Comparison of ENCODE assay signal across 14 cellular contexts in the genomic region with DNA sequence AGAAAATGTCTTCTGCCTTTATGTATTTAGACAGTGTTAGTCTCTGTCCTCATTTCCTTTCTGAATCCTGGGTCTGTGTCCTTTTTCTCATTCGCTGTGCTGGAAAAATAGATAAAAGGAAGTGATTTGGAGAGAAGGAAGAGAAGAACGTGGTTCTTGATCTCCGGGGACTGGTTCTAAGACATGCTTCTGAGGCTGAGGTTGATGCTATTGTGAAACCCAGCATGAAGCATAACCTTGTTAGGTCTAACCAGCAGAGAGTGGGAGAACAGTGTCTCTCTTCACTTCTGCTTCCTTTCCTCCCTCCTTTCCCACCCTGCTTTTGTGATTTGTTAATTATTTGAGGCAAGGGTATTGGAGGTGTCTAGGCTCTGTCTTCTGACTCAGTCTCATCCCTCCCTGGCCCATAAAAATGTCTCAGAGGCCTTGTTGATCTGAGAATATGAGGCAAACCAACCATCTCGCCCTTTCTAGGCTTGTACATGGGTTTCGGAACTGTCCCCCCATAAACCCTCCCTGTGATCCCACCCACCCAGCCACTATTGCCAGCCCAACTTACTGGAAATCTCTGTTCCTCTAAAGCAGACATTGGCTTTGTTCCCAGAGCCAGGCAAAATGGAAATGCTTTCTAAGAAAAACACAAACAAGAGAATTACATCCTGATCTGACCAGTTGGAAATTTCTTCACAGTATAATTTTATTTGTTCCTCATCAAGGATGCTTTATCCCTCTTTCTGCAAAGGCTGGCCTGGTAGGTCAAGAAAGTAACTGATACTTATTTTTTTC.
DNase-seq lines count a peak whose midpoint lies in the region; ATAC-seq and TF ChIP-seq lines count a peak whose summit lies in the region.
"Had no signal": no experiment of that assay in that cellular context is flagged by ENCODE, and none has a peak within 500 bp of the region (broad histone marks: within the 10 kb centered on the region; RNA-seq: fewer than 3 reads in every experiment).

No MANE protein-coding gene starts in this region.

- no peak for ATAC-seq in thoracic aorta (ENCODE audit: insufficient number of reproducible peaks, low FRiP score, low read depth)
- ATAC-seq in GM21529 (IDR thresholded peaks at IDR 0.05; ENCODE audit: unreplicated experiment), result no peak
- ATAC-seq in GM18907 (IDR thresholded peaks at IDR 0.05; ENCODE audit: unreplicated experiment), result no peak
- ATAC-seq: activated T-cell treated with anti-CD3 and anti-CD28 coated beads, Interleukin-2, amount 50 U/mL, for 72 hours had no signal

- H3K27ac ChIP-seq in GM23248 (no peak overlapping the region), thoracic aorta (peak overlapping the region; percentile 22 to 29), suprapubic skin (no peak overlapping the region)
- H3K27ac ChIP-seq: C4-2B had no signal

- peaks cover 46% of the 10 kb centered on the region for H3K4me1 ChIP-seq in GM23248 (ENCODE audit: insufficient read depth)
- H3K4me1 ChIP-seq in thoracic aorta (ENCODE audit: control insufficient read depth in 1 of 2, low read depth in 2 of 2), result peaks cover 28 to 57% of the 10 kb centered on the region in 2 donors
- peaks cover 7% of the 10 kb centered on the region for H3K4me1 ChIP-seq in suprapubic skin

- no peak overlapping the region for H2AFZ ChIP-seq in GM23248

- no peaks in the 10 kb centered on the region for H3K79me2 ChIP-seq in GM23248 (ENCODE audit: insufficient read depth)

- TF ChIP-seq EP300 in suprapubic skin (IDR thresholded peaks at IDR 0.05), result no peak

- H3K4me3 ChIP-seq in GM23248, result no peak overlapping the region
- H3K4me3 ChIP-seq in fibroblast of the aortic adventitia (ENCODE audit: low read depth, low read length), result no peak overlapping the region
- H3K4me3 ChIP-seq in thoracic aorta, result no peak overlapping the region
- H3K4me3 ChIP-seq in suprapubic skin, result no peak overlapping the region
- H3K4me3 ChIP-seq: esophagus squamous epithelium had no signal

- TF ChIP-seq CTCF in fibroblast of the aortic adventitia (IDR thresholded peaks at IDR 0.05; ENCODE audit: insufficient read depth, low read length) (no peak), thoracic aorta (IDR thresholded peaks at IDR 0.05) (no peak), suprapubic skin (IDR thresholded peaks at IDR 0.05) (no peak)

- no peak for TF ChIP-seq POLR2A in suprapubic skin (IDR thresholded peaks at IDR 0.05)

- H3K9me2 ChIP-seq in GM23248 (ENCODE audit: insufficient read depth), result no peaks in the 10 kb centered on the region

- WGBS in GM23248 (ENCODE audit: low coverage in 1 of 2, low lambda C conversion rate in 2 of 2, missing lambda C conversion rate in 2 of 2), 2 experiments, result 97% methylated on average over 5 of the region's 5 CpGs
- 78% methylated on average over 5 of the region's 5 CpGs for WGBS in suprapubic skin

- in situ Hi-C loops in GM23248 (cut with MboI), result no loop called here

- H4K20me1 ChIP-seq in GM23248 (ENCODE audit: insufficient read depth), result no peaks in the 10 kb centered on the region

- peaks cover 40% of the 10 kb centered on the region for H3F3A ChIP-seq in GM23248 (ENCODE audit: insufficient read depth)

- H3K9ac ChIP-seq in GM23248, result no peak overlapping the region

- H3K9me3 ChIP-seq in GM23248 (ENCODE audit: low read depth), result no peaks in the 10 kb centered on the region
- no peaks in the 10 kb centered on the region for H3K9me3 ChIP-seq in thoracic aorta
- no peaks in the 10 kb centered on the region for H3K9me3 ChIP-seq in suprapubic skin
- H3K9me3 ChIP-seq: esophagus squamous epithelium had no signal

- H3K36me3 ChIP-seq in GM23248 (ENCODE audit: low read depth) (no peaks in the 10 kb centered on the region), thoracic aorta (no peaks in the 10 kb centered on the region), suprapubic skin (no peaks in the 10 kb centered on the region)
- H3K36me3 ChIP-seq: esophagus squamous epithelium had no signal

- no peaks in the 10 kb centered on the region for H3K27me3 ChIP-seq in GM23248 (replicated peaks; ENCODE audit: insufficient read depth)
- H3K27me3 ChIP-seq in thoracic aorta (replicated peaks; ENCODE audit: insufficient read depth), result no peaks in the 10 kb centered on the region
- H3K27me3 ChIP-seq in suprapubic skin, result no peaks in the 10 kb centered on the region

- DNase-seq in GM23248 (peak; percentile 29), SIG-M5 treated with dmso at 0.1 percent for 504 hours (lab: John Stamatoyannopoulos, UW; ENCODE audit: unreplicated experiment) (peak; percentile 77), fibroblast of the aortic adventitia (ENCODE audit: low read depth) (peak; percentile 37), thoracic aorta (ENCODE audit: low spot score) (no peak), suprapubic skin (ENCODE audit: low spot score in 2 of 2) (no peak)
- DNase-seq: activated CD4-positive, alpha-beta T cell treated with anti-CD3 and anti-CD28 coated beads, Interleukin-2, amount 50 U/mL, for 48 hours; activated T-cell treated with anti-CD3 and anti-CD28 coated beads, Interleukin-2, amount 50 U/mL, for 72 hours; DND-41; esophagus squamous epithelium; NCI-H1092 treated with DMSO at 0.1 percent for 48 hours; occipital lobe had no signal

- no peak overlapping the region for H3K4me2 ChIP-seq in GM23248 (ENCODE audit: unreplicated experiment)

Comparison
In these comparisons a context has a peak if more than half of its experiments do, and no peak if none do; other contexts are left out.
1. DNase-seq: peak in GM23248 (single experiment), SIG-M5 treated with dmso at 0.1 percent for 504 hours (single experiment) and fibroblast of the aortic adventitia (single experiment); none in thoracic aorta (single experiment) and suprapubic skin (0 of 2).
2. H3K27ac ChIP-seq: peak in thoracic aorta (2 of 2); none in GM23248 (single experiment) and suprapubic skin (single experiment).